Comparison of ENCODE assay signal across 18 cellular contexts in genomic region chr12:69354172-69354560, GRCh38. TPM values are rescaled to one million over a fixed set of nuclear protein-coding genes. Genes with fewer than 3 reads are reported as not detected.
A peak's percentile ranks its signal among the peaks of the same experiment; 100 is the strongest.
DNase-seq lines count a peak whose midpoint lies in the region; ATAC-seq and TF ChIP-seq lines count a peak whose summit lies in the region.
"Had no signal": no experiment of that assay in that cellular context is flagged by ENCODE, and none has a peak within 500 bp of the region (broad histone marks: within the 10 kb centered on the region; RNA-seq: fewer than 3 reads in every experiment).

No MANE protein-coding gene starts in this region.

- H3F3A ChIP-seq in GM23338 (replicated peaks; ENCODE audit: low read depth) = no peaks in the 10 kb centered on the region

- no peak overlapping the region for H3K9ac ChIP-seq in endodermal cell (ENCODE audit: extremely low read depth, low read length, poor library complexity, severe bottlenecking)

- no peak overlapping the region for H3K27ac ChIP-seq in GM23338 (ENCODE audit: low read depth)
- no peak overlapping the region for H3K27ac ChIP-seq in endodermal cell (ENCODE audit: low read depth, low read length)
- no peak overlapping the region for H3K27ac ChIP-seq in testis

- TF ChIP-seq CTCF in Caco-2 (IDR thresholded peaks at IDR 0.05; ENCODE audit: insufficient read depth in 1 of 2, low read depth in 1 of 2, low read length in 1 of 2, severe bottlenecking in 1 of 2, unreplicated experiment in 1 of 2) (no peak), GM23338 (conservative IDR thresholded peaks at IDR 0.05; ENCODE audit: low read depth in 2 of 2) (no peak), WTC11 (IDR thresholded peaks at IDR 0.05) (no peak), endodermal cell (conservative IDR thresholded peaks at IDR 0.05) (no peak), testis (IDR thresholded peaks at IDR 0.05) (no peak)

- ATAC-seq in GM23338 (no peak), WTC11 (no peak)
- ATAC-seq: HCT116 had no signal

- TF ChIP-seq POLR2A in testis (IDR thresholded peaks at IDR 0.05) = no peak

- H3K4me3 ChIP-seq in Caco-2 (ENCODE audit: low read depth, low read length) (no peak overlapping the region), GM23338 (no peak overlapping the region), endodermal cell (ENCODE audit: low read length) (no peak overlapping the region), testis (no peak overlapping the region)

- H3K9me3 ChIP-seq in Caco-2 = no peaks in the 10 kb centered on the region
- no peaks in the 10 kb centered on the region for H3K9me3 ChIP-seq in endodermal cell (ENCODE audit: control insufficient read depth, low read length)
- H3K9me3 ChIP-seq in testis = no peaks in the 10 kb centered on the region
- H3K9me3 ChIP-seq: BE2C had no signal

- H3K4me3 Mint-ChIP-seq in Caco-2 (ENCODE audit: unreplicated experiment) (no peak overlapping the region), GM23338 (no peak overlapping the region), WTC11 (no peak overlapping the region), endodermal cell (no peak overlapping the region)
- H3K4me3 Mint-ChIP-seq: CD4-positive, alpha-beta T cell; HFFc6; IgD-negative memory B cell had no signal

- no peaks in the 10 kb centered on the region for H3K79me2 ChIP-seq in GM23338 (replicated peaks; ENCODE audit: insufficient read depth)

- no peaks in the 10 kb centered on the region for H4K20me1 ChIP-seq in GM23338 (replicated peaks; ENCODE audit: insufficient read depth)

- no TSS peak for BruUV-seq in Caco-2 (replicated peaks; lab: Mats Ljungman, UMichigan)

- no peak overlapping the region for H3K4me2 ChIP-seq in GM23338

- H3K9me3 Mint-ChIP-seq in Caco-2 (ENCODE audit: unreplicated experiment) (no peaks in the 10 kb centered on the region), GM23338 (no peaks in the 10 kb centered on the region), WTC11 (no peaks in the 10 kb centered on the region), endodermal cell (no peaks in the 10 kb centered on the region)
- H3K9me3 Mint-ChIP-seq: CD4-positive, alpha-beta T cell; HFFc6; IgD-negative memory B cell had no signal

- H3K27me3 Mint-ChIP-seq in Caco-2 (ENCODE audit: insufficient read depth, unreplicated experiment) (no peaks in the 10 kb centered on the region), GM23338 (ENCODE audit: insufficient read depth, low read depth, poor library complexity) (no peaks in the 10 kb centered on the region), WTC11 (ENCODE audit: low read depth) (no peaks in the 10 kb centered on the region), endodermal cell (ENCODE audit: insufficient read depth) (no peaks in the 10 kb centered on the region)

- peaks cover 17% of the 10 kb centered on the region for H3K4me1 ChIP-seq in Caco-2
- H3K4me1 ChIP-seq in GM23338 (ENCODE audit: insufficient read depth) = no peaks in the 10 kb centered on the region
- H3K4me1 ChIP-seq in endodermal cell (ENCODE audit: control insufficient read depth, insufficient read depth, low read length) = peaks cover 8% of the 10 kb centered on the region
- no peaks in the 10 kb centered on the region for H3K4me1 ChIP-seq in testis
- H3K4me1 ChIP-seq: BE2C had no signal

- intact Hi-C loops in Caco-2 (cut with micrococcal nuclease; ENCODE audit: unreplicated experiment) = loop anchor here (10.0 kb wide), 1 partner anchor 521 kb away; no protein-coding TSS in a partner anchor
- intact Hi-C loops in testis (cut with DNase I; ENCODE audit: low total_unique reads) = no loop called here
- intact Hi-C loops in cardiac septum (cut with DNase I) = no loop called here

- H3K36me3 Mint-ChIP-seq in Caco-2 (ENCODE audit: insufficient read depth, unreplicated experiment) = peaks cover 8% of the 10 kb centered on the region
- no peaks in the 10 kb centered on the region; the same call in 2 of the 3 replicates for H3K36me3 Mint-ChIP-seq in GM23338 (ENCODE audit: low read depth)
- H3K36me3 Mint-ChIP-seq in WTC11 = no peaks in the 10 kb centered on the region
- H3K36me3 Mint-ChIP-seq in endodermal cell (ENCODE audit: low read depth) = no peaks in the 10 kb centered on the region
- H3K36me3 Mint-ChIP-seq: IgD-negative memory B cell had no signal

- 94% methylated on average over 1 of the region's 1 CpG; no CpG with 5 or more reads in 1 of the 2 experiments for WGBS in endodermal cell (ENCODE audit: insufficient coverage in 1 of 2, insufficient read length in 1 of 2), 2 experiments
- 82 to 83% methylated on average over 1 of the region's 1 CpG for WGBS in testis, 2 donors

- peak overlapping the region; percentile 84 for H2AFZ ChIP-seq in GM23338

- H3K4me1 Mint-ChIP-seq in Caco-2 (ENCODE audit: low read depth, unreplicated experiment) (peaks cover 30% of the 10 kb centered on the region), GM23338 (peaks cover 14% of the 10 kb centered on the region), WTC11 (peaks cover 15% of the 10 kb centered on the region), endodermal cell (peaks cover 13% of the 10 kb centered on the region)

- CTCF ChIA-PET in Caco-2 (lab: Charles Lee) = no interaction called here
- CTCF ChIA-PET in WTC11 (lab: Charles Lee) = no interaction called here

- H3K27ac Mint-ChIP-seq in Caco-2 (ENCODE audit: unreplicated experiment) (peak overlapping the region; percentile 17), GM23338 (no peak overlapping the region), WTC11 (peak overlapping the region; percentile 2; the same call in 1 of the 2 replicates), endodermal cell (peak overlapping the region; percentile 1)
- H3K27ac Mint-ChIP-seq: CD4-positive, alpha-beta T cell; HFFc6; IgD-negative memory B cell had no signal

- POLR2A ChIA-PET in Caco-2 (lab: Charles Lee) (no interaction called here), WTC11 (lab: Charles Lee) (no interaction called here)

- no peaks in the 10 kb centered on the region for H3K9me2 ChIP-seq in GM23338 (ENCODE audit: insufficient read depth)

- DNase-seq in Caco-2 (no peak), GM23338 (ENCODE audit: low spot score) (no peak), WTC11 (ENCODE audit: low spot score) (no peak), endodermal cell (no peak), testis (no peak), cardiac septum (ENCODE audit: low spot score) (no peak), activated T-cell treated with anti-CD3 and anti-CD28 coated beads for 4 hours (no peak), kidney glomerular epithelial cell (lab: John Stamatoyannopoulos, UW) (no peak)
- DNase-seq: ACHN; BE2C; C1 segment of cervical spinal cord; CD4-positive, alpha-beta T cell; DMS79 treated with DMSO at 0.1 percent for 48 hours; GF-D8; HFFc6; KG1 had no signal

- no peaks in the 10 kb centered on the region for H3K36me3 ChIP-seq in Caco-2 (ENCODE audit: control insufficient read depth, insufficient read depth, low read length)
- no peaks in the 10 kb centered on the region for H3K36me3 ChIP-seq in GM23338 (ENCODE audit: insufficient read depth)
- H3K36me3 ChIP-seq in endodermal cell (ENCODE audit: control insufficient read depth, insufficient read depth, low read length) = no peaks in the 10 kb centered on the region
- H3K36me3 ChIP-seq in testis (ENCODE audit: low read depth, missing control alignments) = no peaks in the 10 kb centered on the region
- H3K36me3 ChIP-seq: BE2C had no signal

- H3K27me3 ChIP-seq in Caco-2 (replicated peaks; ENCODE audit: control insufficient read depth, insufficient read depth, low read length) (no peaks in the 10 kb centered on the region), GM23338 (ENCODE audit: insufficient read depth) (no peaks in the 10 kb centered on the region), endodermal cell (ENCODE audit: control insufficient read depth, insufficient read depth, low read length, poor library complexity, severe bottlenecking) (no peaks in the 10 kb centered on the region), testis (no peaks in the 10 kb centered on the region)

TF ChIP-seq in GM23338, 12 proteins besides CTCF, POLR2A, EP300 and RAD21 (continues in another document):
- no peak for TF ChIP-seq EZH2phosphoT487 (IDR thresholded peaks at IDR 0.05; ENCODE audit: unreplicated experiment)
- TF ChIP-seq EZH2 (IDR thresholded peaks at IDR 0.05; ENCODE audit: low read depth, unreplicated experiment) = no peak
- no peak for TF ChIP-seq POLR2AphosphoS5 (IDR thresholded peaks at IDR 0.05; ENCODE audit: low read depth)
- no peak for TF ChIP-seq ZNF331 (CRISPR knock-in tag; IDR thresholded peaks at IDR 0.05; ENCODE audit: low read depth)

TF ChIP-seq in WTC11, 78 proteins besides CTCF, POLR2A, EP300 and RAD21:
- TF ChIP-seq EMX1 (CRISPR knock-in tag; IDR thresholded peaks at IDR 0.05) (no peak), ATF3 (CRISPR knock-in tag; conservative IDR thresholded peaks at IDR 0.05) (no peak), TEAD4 (CRISPR knock-in tag; IDR thresholded peaks at IDR 0.05) (no peak), IRF2 (CRISPR knock-in tag; IDR thresholded peaks at IDR 0.05; ENCODE audit: borderline replicate concordance, low read depth) (no peak)

RNA-seq across cellular contexts. Expression of gene YEATS4, which starts 5.4 kb away (rescaled TPM):
- total RNA-seq in Caco-2 (2022) = 40.9 and 42.6 TPM in 2 replicates
- total RNA-seq in GM23338 (2014; rRNA removed; shearing (Covaris generic)) = 82.5 and 90.5 TPM in 2 replicates
- polyA plus RNA-seq in GM23338 (2016; fragmentation: Nextera tagmentation; extraction: Ambion mirVana) = 64.4 and 64.7 TPM in 2 replicates
- total RNA-seq in WTC11 (2021) = 33.3 to 37.1 TPM (median 33.5 TPM) in 3 replicates
- total RNA-seq in endodermal cell = 10 to 100 TPM; 37.0 to 40.9 TPM
- 36.9 TPM for polyA plus RNA-seq in endodermal cell (2013, experiment 1 of 2)
- 37.9 TPM for polyA plus RNA-seq in endodermal cell (2013, experiment 2 of 2)
- total RNA-seq in testis = 10 to 100 TPM; 43.8 to 48.4 TPM
- 112 TPM for polyA plus RNA-seq in testis (ENCODE audit: insufficient read depth, low read depth, low replicate concordance)
- 14.6 TPM for total RNA-seq in cardiac septum

RNA-seq across cellular contexts. Expression of gene LYZ, which starts 6.0 kb away (rescaled TPM):
- 16.8 and 16.9 TPM in 2 replicates for total RNA-seq in Caco-2 (2022)
- not detected in 2 replicates for total RNA-seq in GM23338 (2014; rRNA removed; shearing (Covaris generic))
- polyA plus RNA-seq in GM23338 (2016; fragmentation: Nextera tagmentation; extraction: Ambion mirVana) = 0.16 TPM in 1 of 2 replicates, not detected in the other
- 1.0 to 1.5 TPM (median 1.1 TPM) in 3 replicates for total RNA-seq in WTC11 (2021)
- not detected for total RNA-seq in endodermal cell
- polyA plus RNA-seq in endodermal cell (2013, experiment 1 of 2) = 0.14 TPM
- polyA plus RNA-seq in endodermal cell (2013, experiment 2 of 2) = not detected
- 1 to 10 TPM; 3.4 to 9.7 TPM for total RNA-seq in testis
- 203 TPM for polyA plus RNA-seq in testis (ENCODE audit: insufficient read depth, low read depth, low replicate concordance)
- 32.9 TPM for total RNA-seq in cardiac septum
- total RNA-seq: HFFc6 had no signal
